15 cellular contexts compared by ENCODE assay signal in the genomic region with DNA sequence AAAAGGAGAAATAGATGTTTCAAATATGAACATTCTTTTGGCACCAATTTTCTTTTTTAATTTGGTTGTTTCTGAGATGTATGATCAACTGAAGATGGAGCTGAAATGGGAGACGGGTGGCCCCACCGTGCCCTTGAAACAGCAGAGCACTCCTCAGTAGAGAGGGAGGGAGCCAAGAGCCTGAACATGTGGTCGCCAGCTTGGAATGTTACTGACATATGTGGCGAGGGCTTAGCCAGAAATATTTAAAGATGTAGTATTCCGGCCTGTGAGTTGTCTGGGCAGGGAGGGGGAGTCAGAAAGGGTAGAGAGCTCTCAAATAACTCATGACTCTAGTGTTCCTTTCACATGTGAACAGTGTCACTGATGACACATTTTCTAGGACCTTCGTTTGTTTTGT. TPM values are rescaled to one million over a fixed set of nuclear protein-coding genes. Genes with fewer than 3 reads are reported as not detected.
DNase-seq lines count a peak whose midpoint lies in the region; ATAC-seq and TF ChIP-seq lines count a peak whose summit lies in the region.
"Had no signal": no experiment of that assay in that cellular context is flagged by ENCODE, and none has a peak within 500 bp of the region (broad histone marks: within the 10 kb centered on the region; RNA-seq: fewer than 3 reads in every experiment).

No MANE protein-coding gene starts in this region.

- H3K9ac ChIP-seq in neural progenitor cell: no peak overlapping the region

- no peak overlapping the region for H3K4me2 ChIP-seq in neural progenitor cell

- no peaks in the 10 kb centered on the region for H3K36me3 ChIP-seq in neural progenitor cell
- H3K36me3 ChIP-seq: uterus had no signal

- no peak overlapping the region for H3K4me3 ChIP-seq in neural progenitor cell
- H3K4me3 ChIP-seq: skin epidermis, uterus had no signal

- H3K9me3 ChIP-seq in neural progenitor cell (ENCODE audit: low read depth): no peaks in the 10 kb centered on the region
- H3K9me3 ChIP-seq: uterus had no signal

- peaks cover 22% of the 10 kb centered on the region for H3K4me1 ChIP-seq in neural progenitor cell
- H3K4me1 ChIP-seq: uterus had no signal

- H3K27me3 Mint-ChIP-seq in endothelial cell (ENCODE audit: unreplicated experiment) (peaks cover 16% of the 10 kb centered on the region), neural progenitor cell (ENCODE audit: insufficient read depth, low read depth) (peaks cover 4% of the 10 kb centered on the region)

- H3K4me3 Mint-ChIP-seq in endothelial cell (ENCODE audit: unreplicated experiment): peak overlapping the region; percentile 6
- H3K4me3 Mint-ChIP-seq in neural progenitor cell: no peak overlapping the region

- no peaks in the 10 kb centered on the region for H3K27me3 ChIP-seq in neural progenitor cell
- H3K27me3 ChIP-seq: uterus had no signal

- H3K27ac Mint-ChIP-seq in endothelial cell (ENCODE audit: unreplicated experiment) (no peak overlapping the region), neural progenitor cell (no peak overlapping the region)

- H3K27ac ChIP-seq in neural progenitor cell: no peak overlapping the region

- no peaks in the 10 kb centered on the region for H3K79me2 ChIP-seq in neural progenitor cell (ENCODE audit: low read depth)

- DNase-seq in DMS 273 treated with DMSO at 0.1 percent for 48 hours (lab: John Stamatoyannopoulos, UW): peak; percentile 60
- peak; percentile 78 for DNase-seq in NCI-H524 treated with DMSO at 0.1 percent for 48 hours (lab: John Stamatoyannopoulos, UW)
- DNase-seq in endothelial cell (ENCODE audit: low spot score): no peak
- no peak for DNase-seq in omental fat pad (ENCODE audit: low spot score)
- DNase-seq in DMS153 treated with DMSO at 0.1 percent for 48 hours (lab: John Stamatoyannopoulos, UW; ENCODE audit: unreplicated experiment): no peak
- DNase-seq in occipital lobe (lab: John Stamatoyannopoulos, UW): no peak
- DNase-seq in neural progenitor cell (ENCODE audit: low spot score): no peak
- DNase-seq: activated CD4-positive, alpha-beta T cell treated with anti-CD3 and anti-CD28 coated beads, Interleukin-2, amount 50 U/mL, for 1 hour; activated effector memory CD4-positive, alpha-beta T cell treated with anti-CD3 and anti-CD28 coated beads, Interleukin-2, amount 50 U/mL, for 16 hours; effector CD8-positive, alpha-beta T cell; NCI-H1092; NCI-H748 treated with DMSO at 0.1 percent for 48 hours; uterus had no signal

- no peaks in the 10 kb centered on the region for H4K20me1 ChIP-seq in neural progenitor cell (ENCODE audit: low read depth)

- H2AFZ ChIP-seq in neural progenitor cell (replicated peaks): no peak overlapping the region

- ATAC-seq in omental fat pad (ENCODE audit: low FRiP score) (peak; percentile 27), GM18517 (IDR thresholded peaks at IDR 0.05; ENCODE audit: unreplicated experiment) (no peak)

- H3F3A ChIP-seq in neural progenitor cell (ENCODE audit: low read depth): peaks cover 27% of the 10 kb centered on the region

- no peak for TF ChIP-seq CTCF in endothelial cell (IDR thresholded peaks at IDR 0.05; ENCODE audit: unreplicated experiment)
- TF ChIP-seq CTCF in omental fat pad (IDR thresholded peaks at IDR 0.05): no peak
- TF ChIP-seq CTCF in neural progenitor cell (IDR thresholded peaks at IDR 0.05): no peak

- H3K4me1 Mint-ChIP-seq in endothelial cell (ENCODE audit: unreplicated experiment) (peaks cover 26% of the 10 kb centered on the region), neural progenitor cell (peaks cover 24% of the 10 kb centered on the region)

- H3K36me3 Mint-ChIP-seq in endothelial cell (ENCODE audit: low read depth, unreplicated experiment) (peaks cover 39% of the 10 kb centered on the region), neural progenitor cell (peaks cover 33% of the 10 kb centered on the region)

- H3K9me3 Mint-ChIP-seq in endothelial cell (ENCODE audit: unreplicated experiment) (no peaks in the 10 kb centered on the region), neural progenitor cell (no peaks in the 10 kb centered on the region)

RNA-seq across cellular contexts. Expression of a gene that starts 13.3 kb away (rescaled TPM):
- total RNA-seq in endothelial cell (ENCODE audit: unreplicated experiment) (120 TPM), omental fat pad (10 to 100 TPM; 21.3 to 82.4 (median 30.8) TPM), occipital lobe (26.2 TPM), neural progenitor cell (ENCODE audit: low replicate concordance) (24.6 and 88.2 TPM in 2 replicates)

Comparison
In these comparisons a context has a peak if more than half of its experiments do, and no peak if none do; other contexts are left out.
1. DNase-seq: peak in DMS 273 treated with DMSO at 0.1 percent for 48 hours (single experiment) and NCI-H524 treated with DMSO at 0.1 percent for 48 hours (single experiment); none in endothelial cell (single experiment), omental fat pad (single experiment), DMS153 treated with DMSO at 0.1 percent for 48 hours (single experiment), occipital lobe (single experiment) and neural progenitor cell (single experiment).